ENCODE assay signal across 8 cellular contexts in the genomic region with DNA sequence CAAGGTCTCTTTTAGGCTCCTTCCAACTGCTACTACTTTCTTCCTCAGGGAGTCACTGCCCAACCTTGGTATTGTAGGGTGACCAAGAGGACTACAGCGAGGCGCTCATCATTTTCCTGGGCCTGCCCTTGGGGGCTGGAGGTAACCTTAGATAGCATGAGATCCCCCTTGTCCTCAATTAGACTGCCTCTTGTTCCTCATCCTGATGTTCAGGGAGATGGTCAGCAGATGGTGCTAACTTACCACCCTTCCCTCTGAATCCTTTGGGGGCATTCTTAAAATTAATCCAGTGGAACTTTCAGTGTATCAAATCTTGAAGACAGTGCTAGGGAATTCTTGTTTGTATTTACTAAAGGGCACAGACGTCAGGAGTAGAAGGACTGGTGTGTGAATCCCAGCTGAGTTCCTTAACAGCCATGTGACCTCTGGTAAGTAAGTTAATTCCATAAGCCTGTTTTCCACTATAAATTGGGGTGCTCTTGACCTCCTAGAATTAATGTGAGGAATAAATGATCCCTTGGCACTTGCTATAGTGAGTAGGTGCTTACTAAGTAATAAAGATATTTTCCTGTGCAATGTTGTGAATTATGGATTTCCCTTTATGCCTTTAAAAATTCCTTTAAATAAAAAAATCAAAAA. TPM values are rescaled to one million over a fixed set of nuclear protein-coding genes. Genes with fewer than 3 reads are reported as not detected.
DNase-seq lines count a peak whose midpoint lies in the region; ATAC-seq and TF ChIP-seq lines count a peak whose summit lies in the region.

No MANE protein-coding gene starts in this region.

- H3K4me3 ChIP-seq in AG09309 (ENCODE audit: control insufficient read depth, low read depth, low read length) = no peak overlapping the region
- no peak overlapping the region for H3K4me3 ChIP-seq in ascending aorta
- H3K4me3 ChIP-seq in left lung = no peak overlapping the region
- no peak overlapping the region for H3K4me3 ChIP-seq in CD4-positive, alpha-beta memory T cell (ENCODE audit: low read length in 2 of 2)

- no peak overlapping the region for H3K27ac Mint-ChIP-seq in CD4-positive, alpha-beta memory T cell

- CTCF ChIA-PET in CD4-positive, alpha-beta memory T cell (lab: Charles Lee; ENCODE audit: partially characterized antibody) = interaction anchor here (0.9 kb wide), 1 partner anchor 112 kb away, joined by 3 read pairs; no protein-coding TSS in a partner anchor

- intact Hi-C loops in ascending aorta (cut with DNase I) = loop anchor here (5.0 kb wide), 1 partner anchor 142 kb away; a partner anchor contains a TSS
- intact Hi-C loops in left lung (cut with DNase I) = loop anchor here in 1 of 2 donors (5.0 kb wide), 1 partner anchor 83 kb away; no protein-coding TSS in a partner anchor
- intact Hi-C loops in CD4-positive, alpha-beta memory T cell (cut with micrococcal nuclease) = loop anchor here (1.0 kb wide), 1 partner anchor 196 kb away; no protein-coding TSS in a partner anchor

- DNase-seq in AG09309 (ENCODE audit: low read depth) (no peak), NCI-H345 (lab: John Stamatoyannopoulos, UW) (peak; percentile 5), ascending aorta (ENCODE audit: low spot score in 2 of 2) (no peak), left lung (no peak), DMS79 treated with DMSO at 0.1 percent for 48 hours (lab: John Stamatoyannopoulos, UW) (no peak)
- DNase-seq in CD4-positive, alpha-beta memory T cell = no peak

- peaks cover 0 to 2% of the 10 kb centered on the region in 2 donors for H3K36me3 Mint-ChIP-seq in CD4-positive, alpha-beta memory T cell

- H3K9me3 Mint-ChIP-seq in CD4-positive, alpha-beta memory T cell = no peaks in the 10 kb centered on the region

- H3K4me3 Mint-ChIP-seq in CD4-positive, alpha-beta memory T cell = no peak overlapping the region

- H3K9me3 ChIP-seq in ascending aorta (no peaks in the 10 kb centered on the region), left lung (no peaks in the 10 kb centered on the region)
- H3K9me3 ChIP-seq in CD4-positive, alpha-beta memory T cell (ENCODE audit: control insufficient read depth in 1 of 2, low read length in 2 of 2) = no peaks in the 10 kb centered on the region

- no peaks in the 10 kb centered on the region for H3K27me3 Mint-ChIP-seq in CD4-positive, alpha-beta memory T cell

- H3K27ac ChIP-seq in ascending aorta (no peak overlapping the region), left lung (no peak overlapping the region)
- no peak overlapping the region for H3K27ac ChIP-seq in CD4-positive, alpha-beta memory T cell (ENCODE audit: low read depth, low read length)

- ATAC-seq in left lung (no peak), GM19328 (IDR thresholded peaks at IDR 0.05; ENCODE audit: unreplicated experiment) (no peak)

- H3K36me3 ChIP-seq in ascending aorta = no peaks in the 10 kb centered on the region
- no peaks in the 10 kb centered on the region for H3K36me3 ChIP-seq in left lung
- H3K36me3 ChIP-seq in CD4-positive, alpha-beta memory T cell (ENCODE audit: insufficient read depth, low read length) = no peaks in the 10 kb centered on the region

- POLR2A ChIA-PET in CD4-positive, alpha-beta memory T cell (lab: Charles Lee; ENCODE audit: partially characterized antibody) = no interaction called here

- H3K4me1 ChIP-seq in ascending aorta (no peaks in the 10 kb centered on the region), left lung (peaks cover 4 to 8% of the 10 kb centered on the region in 2 donors)
- no peaks in the 10 kb centered on the region for H3K4me1 ChIP-seq in CD4-positive, alpha-beta memory T cell (ENCODE audit: insufficient read depth, low read length)

- H3K27me3 ChIP-seq in ascending aorta (no peaks in the 10 kb centered on the region), left lung (no peaks in the 10 kb centered on the region)
- no peaks in the 10 kb centered on the region for H3K27me3 ChIP-seq in CD4-positive, alpha-beta memory T cell (ENCODE audit: insufficient read depth, low read length)

- peak; percentile 82 for TF ChIP-seq CTCF in AG09309 (IDR thresholded peaks at IDR 0.05; ENCODE audit: control insufficient read depth, insufficient read depth, low read depth, low read length, missing control alignments)
- TF ChIP-seq CTCF in GM12873 (IDR thresholded peaks at IDR 0.05; ENCODE audit: insufficient read depth, low read depth, low read length, missing control alignments) = peak; percentile 71
- TF ChIP-seq CTCF in ascending aorta (IDR thresholded peaks at IDR 0.05) = peak in 2 of 3 experiments; percentile 37 to 38
- TF ChIP-seq CTCF in left lung (IDR thresholded peaks at IDR 0.05) = peak; percentile 0 to 57

- H3K4me1 Mint-ChIP-seq in CD4-positive, alpha-beta memory T cell = peaks cover 2 to 11% (median 3%) of the 10 kb centered on the region in 4 donors

RNA-seq across cellular contexts. Expression of a gene that starts 4.1 kb away (rescaled TPM):
- 13.7 TPM for total RNA-seq in ascending aorta
- total RNA-seq in left lung = 10 to 100 TPM; 41.0 to 42.7 TPM
- total RNA-seq in CD4-positive, alpha-beta memory T cell = 10 to 100 TPM; 52.0 to 52.4 TPM
- polyA plus RNA-seq in CD4-positive, alpha-beta memory T cell = 10 to 100 TPM; 28.1 to 29.2 TPM

RNA-seq across cellular contexts. Expression of a gene that starts 22.1 kb away (rescaled TPM):
- 1.8 TPM for total RNA-seq in ascending aorta
- total RNA-seq in left lung = 1 to 10 TPM; 1.4 to 8.5 TPM
- total RNA-seq in CD4-positive, alpha-beta memory T cell = under 1 TPM; 0.42 to 0.44 TPM
- not detected for polyA plus RNA-seq in CD4-positive, alpha-beta memory T cell

RNA-seq across cellular contexts. Expression of a gene that starts 55.6 kb away (rescaled TPM):
- 9.2 TPM for total RNA-seq in ascending aorta
- total RNA-seq in left lung = 10 to 100 TPM; 15.8 to 18.8 TPM
- 10 to 100 TPM; 30.5 to 40.5 TPM for total RNA-seq in CD4-positive, alpha-beta memory T cell
- 10 to 100 TPM in 1 of 2 donors, 1 to 10 TPM in 1; 8.8 to 15.1 TPM for polyA plus RNA-seq in CD4-positive, alpha-beta memory T cell

Comparison
In these comparisons a context has a peak if more than half of its experiments do, and no peak if none do; other contexts are left out.
1. CTCF ChIP-seq: peak in every context shown above with its lines; median percentile 82 in AG09309; 71 in GM12873; 38 in ascending aorta; 28 in left lung.